Comparison of ENCODE assay signal across 11 cellular contexts in the genomic region with DNA sequence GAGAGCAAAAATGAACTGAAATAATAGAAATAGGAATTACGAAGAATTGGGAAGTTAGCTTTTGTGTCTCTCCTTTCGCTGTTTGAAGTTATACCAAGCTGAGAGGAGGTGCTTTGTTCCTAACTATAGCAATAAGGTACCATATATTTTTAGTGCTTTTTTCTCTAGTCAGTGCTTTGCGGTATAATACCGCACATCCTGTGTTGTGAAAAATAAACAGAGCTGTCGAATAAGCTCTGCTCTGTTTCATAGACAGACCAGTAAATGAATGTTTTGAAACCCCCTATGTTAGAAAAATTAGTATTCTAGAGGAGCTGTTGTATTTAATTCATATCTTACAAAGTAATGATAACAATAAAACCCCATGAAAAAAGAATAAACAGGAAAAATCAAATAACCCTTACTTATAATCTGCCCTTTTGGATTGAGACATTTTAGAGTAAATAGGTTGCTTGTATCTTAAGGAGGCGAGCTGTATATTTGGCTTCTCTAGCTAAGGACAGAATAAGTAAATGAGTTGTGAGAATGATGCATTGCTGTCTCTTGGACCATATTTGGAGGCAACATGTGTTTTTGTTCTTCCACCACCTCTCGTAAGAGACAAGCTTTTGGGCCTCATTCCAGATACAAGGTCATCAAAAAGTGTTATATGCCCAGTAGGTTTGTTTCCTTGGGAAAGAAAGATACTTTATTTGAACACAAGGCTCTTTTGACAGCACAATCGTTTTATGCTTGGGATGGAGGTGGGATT.
A peak's percentile ranks its signal among the peaks of the same experiment; 100 is the strongest.
DNase-seq lines count a peak whose midpoint lies in the region; ATAC-seq and TF ChIP-seq lines count a peak whose summit lies in the region.
"Had no signal": no experiment of that assay in that cellular context is flagged by ENCODE, and none has a peak within 500 bp of the region (broad histone marks: within the 10 kb centered on the region; RNA-seq: fewer than 3 reads in every experiment).

No MANE protein-coding gene starts in this region.

- peak overlapping the region; percentile 12 for H3K27ac ChIP-seq in stomach smooth muscle (ENCODE audit: low read length)

- TF ChIP-seq CTCF in activated B cell treated with CpG ODN at 0.5 μM for 24 hours (IDR thresholded peaks at IDR 0.05) = no peak
- no peak for TF ChIP-seq CTCF in fibroblast of villous mesenchyme (IDR thresholded peaks at IDR 0.05; ENCODE audit: insufficient read depth, low read depth, low read length)

- CTCF ChIA-PET in activated B cell treated with CpG ODN at 0.5 μM for 24 hours (lab: Charles Lee) = interaction anchor here (1.0 to 7.5 kb wide), 4 partner anchors 173 to 487 kb away, joined by 3 to 162 read pairs (median 27); no protein-coding TSS in a partner anchor

- peaks cover 68% of the 10 kb centered on the region for H3K4me1 Mint-ChIP-seq in activated T-cell treated with anti-CD3 and anti-CD28 coated beads, Interleukin-2, amount 50 U/mL, for 72 hours (ENCODE audit: low read depth)
- peaks cover 55% of the 10 kb centered on the region for H3K4me1 Mint-ChIP-seq in activated B cell treated with CpG ODN at 0.5 μM for 24 hours

- no peak overlapping the region for H3K27ac Mint-ChIP-seq in activated T-cell treated with anti-CD3 and anti-CD28 coated beads, Interleukin-2, amount 50 U/mL, for 72 hours
- peak overlapping the region; percentile 56 for H3K27ac Mint-ChIP-seq in activated B cell treated with CpG ODN at 0.5 μM for 24 hours

- H3K27me3 Mint-ChIP-seq in activated T-cell treated with anti-CD3 and anti-CD28 coated beads, Interleukin-2, amount 50 U/mL, for 72 hours (ENCODE audit: low read depth) = no peaks in the 10 kb centered on the region
- no peaks in the 10 kb centered on the region for H3K27me3 Mint-ChIP-seq in activated B cell treated with CpG ODN at 0.5 μM for 24 hours

- peak; percentile 60 to 63 for ATAC-seq in activated T-cell treated with anti-CD3 and anti-CD28 coated beads, Interleukin-2, amount 50 U/mL, for 72 hours (replicated peaks in 1 of 2)
- ATAC-seq in activated B cell treated with CpG ODN at 0.5 μM for 24 hours (ENCODE audit: low read depth) (no peak), GM19328 (IDR thresholded peaks at IDR 0.05; ENCODE audit: unreplicated experiment) (no peak), HG03175 (IDR thresholded peaks at IDR 0.05; ENCODE audit: unreplicated experiment) (no peak), HG02610 (IDR thresholded peaks at IDR 0.05; ENCODE audit: unreplicated experiment) (no peak)
- ATAC-seq: K562 had no signal

- intact Hi-C loops in activated B cell treated with CpG ODN at 0.5 μM for 24 hours (cut with micrococcal nuclease) = no loop called here

- H3K9me3 ChIP-seq in stomach smooth muscle (ENCODE audit: control insufficient read depth in 2 of 2, low read length in 2 of 2) = no peaks in the 10 kb centered on the region

- POLR2A ChIA-PET in activated B cell treated with CpG ODN at 0.5 μM for 24 hours (lab: Charles Lee) = interaction anchor here (1.0 kb wide), 1 partner anchor 203 kb away, joined by 3 read pairs; no protein-coding TSS in a partner anchor

- H3K4me3 ChIP-seq in fibroblast of villous mesenchyme (ENCODE audit: low read depth, low read length) (no peak overlapping the region), stomach smooth muscle (ENCODE audit: low read length in 2 of 2) (no peak overlapping the region)
- H3K4me3 ChIP-seq: K562 had no signal

- H3K27me3 ChIP-seq in stomach smooth muscle (ENCODE audit: control insufficient read depth in 1 of 2, insufficient read depth in 2 of 2, low read length in 2 of 2) = no peaks in the 10 kb centered on the region

- peak overlapping the region; percentile 8 to 24 for H3K4me3 Mint-ChIP-seq in activated T-cell treated with anti-CD3 and anti-CD28 coated beads, Interleukin-2, amount 50 U/mL, for 72 hours
- H3K4me3 Mint-ChIP-seq in activated B cell treated with CpG ODN at 0.5 μM for 24 hours = no peak overlapping the region

- H3K36me3 ChIP-seq in stomach smooth muscle (ENCODE audit: control insufficient read depth in 2 of 2, insufficient read depth in 2 of 2, low read length in 2 of 2) = peaks cover 6 to 9% of the 10 kb centered on the region in 2 donors

- peak in 1 of 2 donors; percentile 16 for DNase-seq in activated T-cell treated with anti-CD3 and anti-CD28 coated beads, Interleukin-2, amount 50 U/mL, for 72 hours
- DNase-seq in activated T-cell treated with anti-CD3 and anti-CD28 coated beads, Interleukin-2, amount 50 U/mL, for 48 hours = no peak
- DNase-seq in activated B cell treated with CpG ODN at 0.5 μM for 24 hours (no peak), fibroblast of villous mesenchyme (ENCODE audit: low read depth) (peak; percentile 78)
- DNase-seq: caudate nucleus, NCI-H524 treated with DMSO at 0.1 percent for 48 hours had no signal

- no peak overlapping the region for H3K9ac ChIP-seq in stomach smooth muscle (ENCODE audit: low read length in 2 of 2)

- H3K36me3 Mint-ChIP-seq in activated T-cell treated with anti-CD3 and anti-CD28 coated beads, Interleukin-2, amount 50 U/mL, for 72 hours (ENCODE audit: insufficient read depth in 2 of 2) = peaks cover 13 to 15% of the 10 kb centered on the region in 2 donors
- peaks cover 77% of the 10 kb centered on the region for H3K36me3 Mint-ChIP-seq in activated B cell treated with CpG ODN at 0.5 μM for 24 hours (ENCODE audit: low read depth)

- peaks cover 12% of the 10 kb centered on the region for H3K4me1 ChIP-seq in stomach smooth muscle (ENCODE audit: control insufficient read depth, insufficient read depth, low read length)

- H3K9me3 Mint-ChIP-seq in activated T-cell treated with anti-CD3 and anti-CD28 coated beads, Interleukin-2, amount 50 U/mL, for 72 hours = no peaks in the 10 kb centered on the region
- H3K9me3 Mint-ChIP-seq in activated B cell treated with CpG ODN at 0.5 μM for 24 hours = no peaks in the 10 kb centered on the region

Comparison
In these comparisons a context has a peak if more than half of its experiments do, and no peak if none do; other contexts are left out.
1. ATAC-seq: peak in activated T-cell treated with anti-CD3 and anti-CD28 coated beads, Interleukin-2, amount 50 U/mL, for 72 hours (2 of 2); none in activated B cell treated with CpG ODN at 0.5 μM for 24 hours (single experiment), GM19328 (single experiment), HG03175 (single experiment) and HG02610 (single experiment).